Comparison of ENCODE assay signal across 24 cellular contexts in the genomic region with DNA sequence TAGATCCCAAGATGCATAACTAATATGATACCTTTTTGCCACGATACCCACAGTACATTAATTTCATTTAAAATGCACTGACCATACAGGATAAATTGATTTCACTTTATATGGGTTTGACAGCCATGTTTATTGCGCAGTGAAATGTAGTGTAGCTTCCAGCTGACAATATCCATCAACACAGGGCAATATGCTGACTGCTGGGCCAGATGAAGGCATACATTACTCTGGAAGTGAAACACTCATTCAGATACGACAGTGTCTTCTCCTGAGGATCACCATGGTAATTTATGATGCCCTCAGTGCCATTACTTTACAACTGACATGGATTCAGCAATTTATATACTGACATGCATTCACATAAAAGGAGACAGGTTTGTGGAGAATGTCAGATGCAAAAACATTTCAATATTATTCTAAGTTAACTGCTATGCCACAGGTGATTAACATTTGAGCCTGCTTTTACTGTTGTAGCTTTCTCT.
"Had no signal": no experiment of that assay in that cellular context is flagged by ENCODE, and none has a peak within 500 bp of the region (broad histone marks: within the 10 kb centered on the region; RNA-seq: fewer than 3 reads in every experiment).

No MANE protein-coding gene starts in this region.

- H3K27ac ChIP-seq: colonic mucosa, coronary artery, dorsolateral prefrontal cortex, epithelial cell of prostate, esophagus muscularis mucosa, esophagus squamous epithelium, foreskin keratinocyte, gastrocnemius medialis, gastroesophageal sphincter, heart left ventricle, heart right ventricle had no signal

- H3K27me3 ChIP-seq: colonic mucosa, esophagus muscularis mucosa, esophagus squamous epithelium, foreskin keratinocyte, gastrocnemius medialis, gastroesophageal sphincter, heart left ventricle, heart right ventricle had no signal

- H3K4me1 ChIP-seq: colonic mucosa, esophagus squamous epithelium, foreskin keratinocyte had no signal

- H3K36me3 ChIP-seq: colonic mucosa, esophagus muscularis mucosa, gastrocnemius medialis, gastroesophageal sphincter had no signal

- H3K4me3 ChIP-seq: colonic mucosa, coronary artery, dorsolateral prefrontal cortex, esophagus muscularis mucosa, esophagus squamous epithelium, gastrocnemius medialis, gastroesophageal sphincter, heart left ventricle, heart right ventricle had no signal

- DNase-seq: colonic mucosa; cortex of kidney; dermis blood vessel endothelial cell; dorsolateral prefrontal cortex; effector CD4-positive, alpha-beta T cell; effector CD8-positive, alpha-beta T cell; effector memory CD4-positive, alpha-beta T cell; effector memory CD8-positive, alpha-beta T cell; endodermal cell; erythroblast; esophagus squamous epithelium; foreskin fibroblast; foreskin keratinocyte; foreskin melanocyte; gastrocnemius medialis; glutamatergic neuron; head of caudate nucleus; heart left ventricle; heart right ventricle had no signal

- ATAC-seq: effector memory CD8-positive, alpha-beta T cell; esophagus mucosa; foreskin keratinocyte; gastrocnemius medialis; gastroesophageal sphincter; heart left ventricle; heart right ventricle had no signal

- H3K9me3 ChIP-seq: colonic mucosa, esophagus muscularis mucosa, esophagus squamous epithelium, gastrocnemius medialis, gastroesophageal sphincter, heart left ventricle, heart right ventricle had no signal
